Comparison of ENCODE assay signal across 8 cellular contexts in the genomic region with DNA sequence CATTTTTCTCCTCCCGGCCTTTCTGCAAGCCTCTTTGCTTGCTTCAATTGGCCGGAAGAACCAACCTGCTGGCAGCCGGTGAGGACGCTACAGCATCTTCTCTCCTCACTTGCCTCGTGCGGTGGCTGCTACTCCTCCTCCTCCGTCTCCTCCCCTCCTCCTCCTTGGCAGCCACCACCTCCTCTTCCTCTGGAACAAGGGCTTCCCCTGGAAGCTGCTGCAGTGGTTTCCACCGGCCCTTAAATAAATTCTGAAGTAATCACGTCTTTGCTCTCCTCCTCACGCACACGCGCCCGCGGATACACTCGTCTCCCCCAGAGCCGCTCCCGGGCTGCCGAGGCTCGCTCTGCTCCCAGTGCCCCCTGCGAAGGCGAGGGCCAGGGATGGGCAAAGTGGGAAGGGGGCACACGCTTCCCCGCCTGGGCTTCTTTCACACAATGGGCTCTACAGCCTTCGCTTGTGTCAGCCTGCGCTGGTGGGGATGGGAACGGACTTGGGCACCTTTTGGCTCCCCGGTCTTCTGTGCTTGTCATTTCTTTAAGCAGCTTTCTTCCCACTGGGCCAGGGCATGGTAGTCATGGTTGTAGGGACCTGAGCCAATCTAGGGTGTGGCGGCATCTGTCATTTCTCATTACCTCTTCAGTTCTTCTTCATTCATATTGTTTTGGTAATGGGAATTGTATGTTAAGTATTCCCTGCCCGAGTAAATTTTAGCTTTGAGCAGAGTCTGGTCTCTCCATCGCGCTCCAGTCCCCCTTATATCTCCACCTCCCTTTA. TPM values are rescaled to one million over a fixed set of nuclear protein-coding genes. Genes with fewer than 3 reads are reported as not detected.
DNase-seq lines count a peak whose midpoint lies in the region; ATAC-seq, FAIRE-seq and TF ChIP-seq lines count a peak whose summit lies in the region.

Gene PPFIA2 (minus strand): TSS at position 136 of the 777 bp plus-strand sequence.

- H3K4me3 ChIP-seq in A549 (peak within 1 kb of the TSS; percentile 48), HEK293 (ENCODE audit: low read depth, low read length) (peak within 1 kb of the TSS; percentile 50), endodermal cell (ENCODE audit: low read length) (peak within 1 kb of the TSS; percentile 77), mesenchymal stem cell (ENCODE audit: insufficient read depth in 1 of 2, low read depth in 1 of 2, low read length in 2 of 2) (peak within 1 kb of the TSS; percentile 59 to 88)

- TF ChIP-seq EP300 in A549 (IDR thresholded peaks at IDR 0.05): no peak

- H2AFZ ChIP-seq in mesenchymal stem cell (ENCODE audit: low read depth, low read length): peak within 1 kb of the TSS; percentile 81

- H3K14ac ChIP-seq in mesenchymal stem cell (ENCODE audit: low read length in 2 of 2): no peak within 1 kb of the TSS

- FAIRE-seq in A549 (lab: Jason Lieb, UNC): no peak

- 0 out of 3 replicates have a peak, but pooled peaks cover 4% of the 10 kb centered on the region for H3K4me1 ChIP-seq in A549
- peaks cover 3% of the 10 kb centered on the region; the same call in 1 of the 2 replicates for H3K4me1 ChIP-seq in HEK293 (ENCODE audit: control insufficient read depth, insufficient read depth, low read length)
- H3K4me1 ChIP-seq in endodermal cell (ENCODE audit: control insufficient read depth, insufficient read depth, low read length): no peaks in the 10 kb centered on the region
- H3K4me1 ChIP-seq in mesenchymal stem cell (ENCODE audit: control insufficient read depth, insufficient read depth, low read depth, low read length): peaks cover 12% of the 10 kb centered on the region

- no peak within 1 kb of the TSS for H2BK12ac ChIP-seq in mesenchymal stem cell (ENCODE audit: low read length in 2 of 2)

- peak within 1 kb of the TSS; percentile 60 to 83 (median 62) for H3K4me3 Mint-ChIP-seq in T-cell
- H3K4me3 Mint-ChIP-seq in endodermal cell: peak within 1 kb of the TSS; percentile 57

- H2BK5ac ChIP-seq in mesenchymal stem cell (ENCODE audit: low read depth, low read length, poor library complexity, severe bottlenecking): no peak within 1 kb of the TSS

- H3K9me3 Mint-ChIP-seq in T-cell: no peaks in the 10 kb centered on the region
- H3K9me3 Mint-ChIP-seq in endodermal cell: peaks cover 4% of the 10 kb centered on the region

- no peak within 1 kb of the TSS for H3K23ac ChIP-seq in mesenchymal stem cell (ENCODE audit: low read length in 2 of 2)

- CTCF ChIA-PET in A549 (lab: Yijun Ruan, JAX): no interaction called here
- CTCF ChIA-PET in HEK293 (lab: Yijun Ruan, JAX): no interaction called here
- CTCF ChIA-PET in T-cell (lab: Charles Lee): no interaction called here

- H3K27ac ChIP-seq in A549: no peak within 1 kb of the TSS
- no peak within 1 kb of the TSS for H3K27ac ChIP-seq in HEK293 (ENCODE audit: extremely low read depth, low read depth, low read length)
- H3K27ac ChIP-seq in endodermal cell (ENCODE audit: low read depth, low read length): no peak within 1 kb of the TSS
- no peak within 1 kb of the TSS for H3K27ac ChIP-seq in mesenchymal stem cell (ENCODE audit: low read length, poor library complexity, severe bottlenecking)
- H3K27ac ChIP-seq in temporal lobe (ENCODE audit: low read depth, low read length): peak within 1 kb of the TSS; percentile 64

- H2BK15ac ChIP-seq in mesenchymal stem cell (ENCODE audit: low read depth, poor library complexity, severe bottlenecking): no peak within 1 kb of the TSS

- no peak within 1 kb of the TSS for H3K9ac ChIP-seq in endodermal cell (ENCODE audit: extremely low read depth, low read length, poor library complexity, severe bottlenecking)
- H3K9ac ChIP-seq in mesenchymal stem cell (ENCODE audit: low read length): peak within 1 kb of the TSS; percentile 78

- POLR2A ChIA-PET in A549 (lab: Yijun Ruan, JAX): no interaction called here
- POLR2A ChIA-PET in HEK293 (lab: Yijun Ruan, JAX): no interaction called here
- POLR2A ChIA-PET in T-cell (lab: Charles Lee): no interaction called here

- H3K18ac ChIP-seq in mesenchymal stem cell (ENCODE audit: low read depth in 1 of 2, low read length in 2 of 2): peak within 1 kb of the TSS in 1 of 2 experiments; percentile 82

- H3K4me1 Mint-ChIP-seq in T-cell (peaks cover 17 to 20% (median 17%) of the 10 kb centered on the region in 3 donors), endodermal cell (no peaks in the 10 kb centered on the region)

- ATAC-seq in A549 (peak; percentile 62 to 81), T-cell (replicated peaks in 1 of 4) (peak; percentile 49 to 62 (median 55)), GM19324 (IDR thresholded peaks at IDR 0.05; ENCODE audit: low FRiP score, unreplicated experiment) (no peak), HG03432 (IDR thresholded peaks at IDR 0.05; ENCODE audit: unreplicated experiment) (no peak)

- H4K91ac ChIP-seq in mesenchymal stem cell (ENCODE audit: low read length): peak within 1 kb of the TSS; percentile 68

- no peak for TF ChIP-seq POLR2A in A549 (IDR thresholded peaks at IDR 0.05; ENCODE audit: low read length)

- no peaks in the 10 kb centered on the region for H3K79me1 ChIP-seq in mesenchymal stem cell (replicated peaks; ENCODE audit: low read length, poor library complexity, severe bottlenecking)

- H2AK5ac ChIP-seq in mesenchymal stem cell (ENCODE audit: low read length, severe bottlenecking): no peak within 1 kb of the TSS

- H3K27me3 ChIP-seq in endodermal cell (ENCODE audit: control insufficient read depth, insufficient read depth, low read length, poor library complexity, severe bottlenecking) (peaks cover 57% of the 10 kb centered on the region), mesenchymal stem cell (ENCODE audit: control insufficient read depth in 1 of 2, insufficient read depth in 1 of 2, low read length in 2 of 2) (peaks cover 17 to 28% of the 10 kb centered on the region in 2 experiments)

- H3K9me3 ChIP-seq in A549 (no peaks in the 10 kb centered on the region), HEK293 (ENCODE audit: control insufficient read depth, insufficient read depth, low read depth, low read length) (no peaks in the 10 kb centered on the region), endodermal cell (ENCODE audit: control insufficient read depth, low read length) (no peaks in the 10 kb centered on the region), mesenchymal stem cell (ENCODE audit: control insufficient read depth, low read length) (peaks cover 3% of the 10 kb centered on the region)

- peak in 1 of 2 experiments; percentile 6 for DNase-seq in A549 (ENCODE audit: low read depth in 1 of 2, low spot score in 1 of 2)
- peak in 6 of 34 experiments; percentile 2 to 16 (median 6) for DNase-seq in T-cell
- peak; percentile 91 for DNase-seq in endodermal cell
- peak; percentile 27 for DNase-seq in mesenchymal stem cell

- H3K27me3 Mint-ChIP-seq in T-cell (peaks cover 36 to 40% of the 10 kb centered on the region in 2 donors), endodermal cell (ENCODE audit: insufficient read depth) (peaks cover 48% of the 10 kb centered on the region)

- 22% methylated on average over 30 of the region's 31 CpGs for WGBS in A549 (ENCODE audit: missing lambda C conversion rate)
- WGBS in endodermal cell (ENCODE audit: insufficient coverage in 1 of 2, insufficient read length in 1 of 2), 2 experiments: 2 to 7% methylated on average over 9 to 30 of the region's 31 CpGs
- WGBS in mesenchymal stem cell: 6% methylated on average over 29 of the region's 31 CpGs

- H4K8ac ChIP-seq in mesenchymal stem cell (ENCODE audit: low read length): no peak within 1 kb of the TSS

- H3K36me3 ChIP-seq in HEK293 (ENCODE audit: control insufficient read depth in 2 of 2, insufficient read depth in 1 of 2, low read length in 2 of 2) (no peaks in the 10 kb centered on the region), endodermal cell (ENCODE audit: control insufficient read depth, insufficient read depth, low read length) (no peaks in the 10 kb centered on the region), mesenchymal stem cell (ENCODE audit: control insufficient read depth in 1 of 2, insufficient read depth in 2 of 2, low read depth in 1 of 2, low read length in 2 of 2) (no peaks in the 10 kb centered on the region)

- H3K27ac Mint-ChIP-seq in T-cell (no peak within 1 kb of the TSS), endodermal cell (no peak within 1 kb of the TSS)

- no peaks in the 10 kb centered on the region for H3K36me3 Mint-ChIP-seq in T-cell
- H3K36me3 Mint-ChIP-seq in endodermal cell (ENCODE audit: low read depth): no peaks in the 10 kb centered on the region

- TF ChIP-seq CTCF in A549 (IDR thresholded peaks at IDR 0.05) (no peak), HEK293 (tag by site-specific recombination; IDR thresholded peaks at IDR 0.05) (no peak), endodermal cell (conservative IDR thresholded peaks at IDR 0.05) (no peak)

- TF ChIP-seq RAD21 in A549 (conservative IDR thresholded peaks at IDR 0.05 in 1 of 2, IDR thresholded peaks at IDR 0.05 in 1 of 2): no peak

- H3K4ac ChIP-seq in mesenchymal stem cell (ENCODE audit: low read depth in 1 of 2, low read length in 2 of 2): no peak within 1 kb of the TSS

- peak within 1 kb of the TSS; percentile 98 for H3K4me2 ChIP-seq in A549
- H3K4me2 ChIP-seq in mesenchymal stem cell (ENCODE audit: low read length, poor library complexity, severe bottlenecking): peak within 1 kb of the TSS; percentile 99

- no peak within 1 kb of the TSS for H2BK120ac ChIP-seq in mesenchymal stem cell (ENCODE audit: low read depth, low read length)

TF ChIP-seq in A549, 52 proteins besides CTCF, POLR2A, EP300 and RAD21 (continues in another document):
- TF ChIP-seq HDAC2 (IDR thresholded peaks at IDR 0.05): no peak

TF ChIP-seq in HEK293, 187 proteins besides CTCF, POLR2A, EP300 and RAD21 (continues in another document):
- TF ChIP-seq ZBTB20 (tag by site-specific recombination; IDR thresholded peaks at IDR 0.05) (peak; percentile 26; the same call in 1 of the 2 replicates), ZNF548 (tag by site-specific recombination; IDR thresholded peaks at IDR 0.05) (no peak), ZFHX2 (tag by site-specific recombination; conservative IDR thresholded peaks at IDR 0.05) (0 out of 2 replicates have a peak, but pooled peaks have one; percentile 11)

RNA-seq across cellular contexts. Expression of gene PPFIA2, which starts in this region (rescaled TPM):
- polyA plus RNA-seq in A549 (2011; rRNA removed) (not detected in 2 replicates), A549 (2017; fragmentation: RNase III; extraction: RNeasy Plus Mini Kit Qiagen cat#74134 plus additional on column Dnase treatment) (not detected in 3 replicates)
- polyA plus RNA-seq in A549 (2012; cell fraction: cytosol; rRNA removed): not detected in 2 replicates
- polyA plus RNA-seq in A549 (2012; cell fraction: nucleus; rRNA removed): not detected in 2 replicates
- not detected in 2 replicates for polyA minus RNA-seq in A549 (2011; rRNA and poly(A)+ RNA removed)
- total RNA-seq in T-cell (not detected), endodermal cell (1 to 10 TPM in 1 of 2 donors, not detected in 1; 1.2 TPM), temporal lobe (150 TPM)
- polyA plus RNA-seq in endodermal cell (2013, experiment 1 of 2): 4.7 TPM
- 4.3 TPM for polyA plus RNA-seq in endodermal cell (2013, experiment 2 of 2)
- 0.10 TPM for polyA plus RNA-seq in mesenchymal stem cell (2013, experiment 1 of 2)
- polyA plus RNA-seq in mesenchymal stem cell (2013, experiment 2 of 2): 0.11 TPM

Comparison
In these comparisons a context has a peak if more than half of its experiments do, and no peak if none do; other contexts are left out.
1. RNA of gene PPFIA2 (total RNA-seq): 150 TPM in temporal lobe (single experiment); 1.2 TPM in endodermal cell and not detected in T-cell; every median in the first group is over 10 times any median in the second.
2. Peak in ATAC-seq, H3K4me3 ChIP-seq and H3K4me2 ChIP-seq in A549; RNA of the gene not detected or under 1 TPM.
3. Peak in ATAC-seq in T-cell; RNA of the gene not detected or under 1 TPM.
4. Peak in every context shown above with its lines, with median percentiles within 50 percentile points of each other: H3K4me3 ChIP-seq.